18 cellular contexts compared by ENCODE assay signal in the genomic region with DNA sequence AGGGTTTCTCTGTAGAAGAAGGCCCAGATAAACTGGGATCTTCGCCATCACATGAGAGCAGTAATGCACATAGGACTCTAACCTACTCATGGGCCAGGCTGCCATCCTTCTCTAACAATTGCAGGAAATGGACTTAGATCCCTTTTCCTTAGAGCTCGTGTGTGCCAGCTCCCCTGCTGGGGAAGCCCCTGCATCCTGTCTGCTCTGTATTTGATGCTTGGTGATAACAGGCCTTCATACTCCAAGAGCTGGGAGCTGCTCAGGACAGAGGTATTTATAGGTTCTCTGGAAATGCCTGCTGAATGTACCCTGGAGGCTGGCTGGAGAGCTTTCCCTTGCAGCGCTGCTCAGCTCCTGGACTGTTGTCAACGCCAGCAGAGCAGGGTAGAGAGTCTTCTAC.
DNase-seq lines count a peak whose midpoint lies in the region; ATAC-seq and TF ChIP-seq lines count a peak whose summit lies in the region.
"Had no signal": no experiment of that assay in that cellular context is flagged by ENCODE, and none has a peak within 500 bp of the region (broad histone marks: within the 10 kb centered on the region; RNA-seq: fewer than 3 reads in every experiment).

No MANE protein-coding gene starts in this region.

- no peaks in the 10 kb centered on the region for H3K36me3 Mint-ChIP-seq in activated T-cell treated with anti-CD3 and anti-CD28 coated beads, Interleukin-2, amount 50 U/mL, for 24 hours (ENCODE audit: low read depth)
- H3K36me3 Mint-ChIP-seq: memory B cell had no signal

- H3K9me3 Mint-ChIP-seq in activated T-cell treated with anti-CD3 and anti-CD28 coated beads, Interleukin-2, amount 50 U/mL, for 24 hours: no peaks in the 10 kb centered on the region
- H3K9me3 Mint-ChIP-seq: activated naive CD8-positive, alpha-beta T cell treated with anti-CD3 and anti-CD28 coated beads, Interleukin-2, amount 50 U/mL, for 24 hours; activated T-cell treated with anti-CD3 and anti-CD28 coated beads, Interleukin-2, amount 50 U/mL, for 4 hours; memory B cell had no signal

- H3K27me3 Mint-ChIP-seq in activated T-cell treated with anti-CD3 and anti-CD28 coated beads, Interleukin-2, amount 50 U/mL, for 24 hours: peaks cover 3% of the 10 kb centered on the region
- H3K27me3 Mint-ChIP-seq: activated naive CD8-positive, alpha-beta T cell treated with anti-CD3 and anti-CD28 coated beads, Interleukin-2, amount 50 U/mL, for 24 hours; memory B cell had no signal

- H3K4me1 ChIP-seq in right atrium auricular region: peaks cover 0 to 14% of the 10 kb centered on the region in 2 donors

- intact Hi-C loops in Right ventricle myocardium superior (cut with DNase I): no loop called here

- no peaks in the 10 kb centered on the region for H3K36me3 ChIP-seq in right atrium auricular region
- H3K36me3 ChIP-seq: neutrophil had no signal

- no peak for TF ChIP-seq CTCF in right atrium auricular region (IDR thresholded peaks at IDR 0.05)

- no peaks in the 10 kb centered on the region for H3K9me3 ChIP-seq in right atrium auricular region
- H3K9me3 ChIP-seq: neutrophil had no signal

- no peak overlapping the region for H3K27ac ChIP-seq in right atrium auricular region
- H3K27ac ChIP-seq: neutrophil had no signal

- peak; percentile 52 for DNase-seq in Right ventricle myocardium superior
- DNase-seq in right atrium auricular region (ENCODE audit: low spot score): no peak
- peak; percentile 90 to 99 for DNase-seq in dermis microvascular lymphatic vessel endothelial cell (ENCODE audit: low read depth in 2 of 2)
- DNase-seq in islet precursor cell: peak; percentile 90
- DNase-seq in cerebellum (ENCODE audit: low spot score): no peak
- no peak for DNase-seq in NOMO-1 treated with DMSO at 0.1 percent for 48 hours (lab: John Stamatoyannopoulos, UW; ENCODE audit: unreplicated experiment)
- no peak for DNase-seq in erythroblast (lab: John Stamatoyannopoulos, UW)
- no peak for DNase-seq in activated T-cell treated with anti-CD3 and anti-CD28 coated beads, Interleukin-2, amount 50 U/mL, for 24 hours
- DNase-seq: activated CD4-positive, alpha-beta T cell treated with anti-CD3 and anti-CD28 coated beads for 4 hours; activated naive CD8-positive, alpha-beta T cell treated with anti-CD3 and anti-CD28 coated beads, Interleukin-2, amount 50 U/mL, for 24 hours; activated T-cell treated with anti-CD3 and anti-CD28 coated beads, Interleukin-2, amount 50 U/mL, for 4 hours; cerebellar nuclear complex; H7; hippocampal formation; NCI-H345; PC-3 had no signal

- H3K27me3 ChIP-seq in right atrium auricular region: no peaks in the 10 kb centered on the region

- H3K4me3 ChIP-seq in right atrium auricular region: no peak overlapping the region

- no peak overlapping the region for H3K27ac Mint-ChIP-seq in activated T-cell treated with anti-CD3 and anti-CD28 coated beads, Interleukin-2, amount 50 U/mL, for 24 hours
- H3K27ac Mint-ChIP-seq: activated naive CD8-positive, alpha-beta T cell treated with anti-CD3 and anti-CD28 coated beads, Interleukin-2, amount 50 U/mL, for 24 hours; memory B cell had no signal

- no peak overlapping the region for H3K4me3 Mint-ChIP-seq in activated T-cell treated with anti-CD3 and anti-CD28 coated beads, Interleukin-2, amount 50 U/mL, for 24 hours
- H3K4me3 Mint-ChIP-seq: activated naive CD8-positive, alpha-beta T cell treated with anti-CD3 and anti-CD28 coated beads, Interleukin-2, amount 50 U/mL, for 24 hours; activated T-cell treated with anti-CD3 and anti-CD28 coated beads, Interleukin-2, amount 50 U/mL, for 4 hours; memory B cell had no signal

- TF ChIP-seq POLR2A in erythroblast (IDR thresholded peaks at IDR 0.05; ENCODE audit: low read length): no peak

- peak; percentile 98 for ATAC-seq in Right ventricle myocardium superior (ENCODE audit: poor library complexity)
- ATAC-seq: activated naive CD8-positive, alpha-beta T cell treated with anti-CD3 and anti-CD28 coated beads, Interleukin-2, amount 50 U/mL, for 24 hours; activated T-cell treated with anti-CD3 and anti-CD28 coated beads, Interleukin-2, amount 50 U/mL, for 4 hours; PC-3 had no signal

- H3K4me1 Mint-ChIP-seq in activated T-cell treated with anti-CD3 and anti-CD28 coated beads, Interleukin-2, amount 50 U/mL, for 24 hours (ENCODE audit: low read depth): peaks cover 12% of the 10 kb centered on the region

Comparison
In these comparisons a context has a peak if more than half of its experiments do, and no peak if none do; other contexts are left out.
1. DNase-seq: peak in Right ventricle myocardium superior (single experiment), dermis microvascular lymphatic vessel endothelial cell (2 of 2) and islet precursor cell (single experiment); none in right atrium auricular region (single experiment), cerebellum (single experiment), NOMO-1 treated with DMSO at 0.1 percent for 48 hours (single experiment), erythroblast (0 of 2) and activated T-cell treated with anti-CD3 and anti-CD28 coated beads, Interleukin-2, amount 50 U/mL, for 24 hours (single experiment).